Comparison of ENCODE assay signal across 30 cellular contexts in genomic region chr5:169628891-169629290, GRCh38. TPM values are rescaled to one million over a fixed set of nuclear protein-coding genes. Genes with fewer than 3 reads are reported as not detected.
DNase-seq lines count a peak whose midpoint lies in the region; ATAC-seq, FAIRE-seq and TF ChIP-seq lines count a peak whose summit lies in the region.
"Had no signal": no experiment of that assay in that cellular context is flagged by ENCODE, and none has a peak within 500 bp of the region (broad histone marks: within the 10 kb centered on the region; RNA-seq: fewer than 3 reads in every experiment).

No MANE protein-coding gene starts in this region.

- ATAC-seq in A549: no peak
- ATAC-seq: HCT116, lower lobe of right lung had no signal

- no peak for TF ChIP-seq EP300 in A549 (IDR thresholded peaks at IDR 0.05)

- H3K9me2 ChIP-seq in GM23248 (ENCODE audit: insufficient read depth): no peaks in the 10 kb centered on the region

- 79% methylated on average over 2 of the region's 2 CpGs for WGBS in A549 (ENCODE audit: missing lambda C conversion rate)
- WGBS in GM23248 (ENCODE audit: low coverage in 1 of 2, low lambda C conversion rate in 2 of 2, missing lambda C conversion rate in 2 of 2), 2 experiments: 50% methylated on average over 2 of the region's 2 CpGs

- H3K27ac Mint-ChIP-seq in glutamatergic neuron (ENCODE audit: unreplicated experiment): no peak overlapping the region
- H3K27ac Mint-ChIP-seq: CD14-positive monocyte had no signal

- in situ Hi-C loops in GM23248 (cut with MboI): no loop called here
- in situ Hi-C loops in astrocyte of the spinal cord (cut with HindIII; ENCODE audit: low sequenced_read_pairs): no loop called here
- in situ Hi-C loops in GM13976 (cut with MboI; ENCODE audit: low sequenced_read_pairs, unreplicated experiment): no loop called here
- in situ Hi-C loops in G401 (cut with HindIII; ENCODE audit: low sequenced_read_pairs): no loop called here

- H4K20me1 ChIP-seq in GM23248 (ENCODE audit: insufficient read depth): no peaks in the 10 kb centered on the region

- peaks cover 49% of the 10 kb centered on the region for H3K4me1 ChIP-seq in A549
- peaks cover 73% of the 10 kb centered on the region for H3K4me1 ChIP-seq in GM23248 (ENCODE audit: insufficient read depth)
- H3K4me1 ChIP-seq: ascending aorta, lower lobe of right lung had no signal

- H3K9me3 Mint-ChIP-seq in glutamatergic neuron (ENCODE audit: unreplicated experiment): no peaks in the 10 kb centered on the region

- DNase-seq in A549 (ENCODE audit: low read depth in 1 of 2, low spot score in 1 of 2) (no peak), GM23248 (peak; percentile 90), astrocyte of the spinal cord (ENCODE audit: low read depth, low spot score) (peak; percentile 66), kidney tubule cell (ENCODE audit: low spot score) (peak; percentile 21), SK-N-DZ (ENCODE audit: low spot score) (no peak), glutamatergic neuron (no peak), GM13976 (ENCODE audit: low spot score) (no peak), G401 (ENCODE audit: low spot score) (no peak)
- DNase-seq: activated CD4-positive, alpha-beta T cell treated with anti-CD3 and anti-CD28 coated beads for 1 hour; activated CD8-positive, alpha-beta memory T cell treated with anti-CD3 and anti-CD28 coated beads for 24 hours; activated naive CD4-positive, alpha-beta T cell treated with anti-CD3 and anti-CD28 coated beads, Interleukin-2, amount 50 U/mL, for 16 hours; foreskin melanocyte; GDM1; hippocampal formation; lower lobe of right lung; NCI-H1105 treated with DMSO at 0.1 percent for 48 hours; NCI-H2081 treated with DMSO at 0.1 percent for 48 hours; NCI-H524 treated with DMSO at 0.1 percent for 48 hours; nucleus accumbens; retina; Right ventricle myocardium superior; stimulated activated CD4-positive, alpha-beta T cell treated with anti-CD3 and anti-CD28 coated beads, Interleukin-12 subunit alpha, Interleukin-12 subunit beta, amount 100 ng/mL, for 4 hours; upper lobe of left lung had no signal

- H3K4me3 Mint-ChIP-seq in glutamatergic neuron (ENCODE audit: unreplicated experiment): no peak overlapping the region
- H3K4me3 Mint-ChIP-seq: CD14-positive monocyte had no signal

- H3K4me1 Mint-ChIP-seq in glutamatergic neuron (ENCODE audit: low read depth, unreplicated experiment): no peaks in the 10 kb centered on the region

- H3K9me3 ChIP-seq in A549 (no peaks in the 10 kb centered on the region; the same call in 2 of the 3 replicates), GM23248 (ENCODE audit: low read depth) (no peaks in the 10 kb centered on the region)
- H3K9me3 ChIP-seq: ascending aorta, lower lobe of right lung, upper lobe of left lung had no signal

- TF ChIP-seq RAD21 in A549 (conservative IDR thresholded peaks at IDR 0.05 in 1 of 2, IDR thresholded peaks at IDR 0.05 in 1 of 2): no peak

- CTCF ChIA-PET in A549 (lab: Yijun Ruan, JAX): no interaction called here

- H3K4me3 ChIP-seq in A549: no peak overlapping the region
- no peak overlapping the region for H3K4me3 ChIP-seq in GM23248
- H3K4me3 ChIP-seq in astrocyte of the spinal cord (ENCODE audit: low read depth, low read length): no peak overlapping the region
- H3K4me3 ChIP-seq: ascending aorta, lower lobe of right lung, upper lobe of left lung had no signal

- POLR2A ChIA-PET in A549 (lab: Yijun Ruan, JAX): no interaction called here

- peak overlapping the region; percentile 30 to 79; a peak in 5 of 6 replicates for H3K27ac ChIP-seq in A549
- H3K27ac ChIP-seq in GM23248: peak overlapping the region; percentile 92
- H3K27ac ChIP-seq: 22Rv1, ascending aorta, lower lobe of right lung, upper lobe of left lung had no signal

- no peaks in the 10 kb centered on the region for H3K27me3 ChIP-seq in GM23248 (replicated peaks; ENCODE audit: insufficient read depth)
- H3K27me3 ChIP-seq: ascending aorta, upper lobe of left lung had no signal

- H3K9ac ChIP-seq in GM23248: peak overlapping the region; percentile 58

- no peak overlapping the region for H3K4me2 ChIP-seq in A549
- H3K4me2 ChIP-seq in GM23248 (ENCODE audit: unreplicated experiment): peak overlapping the region; percentile 60

- no peaks in the 10 kb centered on the region for H3K27me3 Mint-ChIP-seq in glutamatergic neuron (ENCODE audit: unreplicated experiment)

- no peak for FAIRE-seq in A549 (lab: Jason Lieb, UNC)
- FAIRE-seq: GM12892, HTR-8/SVneo, keratinocyte had no signal

- H3K36me3 ChIP-seq in GM23248 (ENCODE audit: low read depth): no peaks in the 10 kb centered on the region
- H3K36me3 ChIP-seq: ascending aorta, lower lobe of right lung, upper lobe of left lung had no signal

- TF ChIP-seq CTCF in A549 (IDR thresholded peaks at IDR 0.05) (no peak), astrocyte of the spinal cord (IDR thresholded peaks at IDR 0.05; ENCODE audit: low read depth, low read length) (no peak), glutamatergic neuron (IDR thresholded peaks at IDR 0.05; ENCODE audit: partially characterized antibody, unreplicated experiment) (no peak), GM13976 (IDR thresholded peaks at IDR 0.05; ENCODE audit: borderline replicate concordance, control extremely low read depth, extremely low read depth, insufficient read depth, missing control alignments) (no peak)

- H2AFZ ChIP-seq in GM23248: no peak overlapping the region

- no peak for TF ChIP-seq POLR2A in A549 (IDR thresholded peaks at IDR 0.05; ENCODE audit: low read length)

- peaks cover 55% of the 10 kb centered on the region for H3F3A ChIP-seq in GM23248 (ENCODE audit: insufficient read depth)

- H3K79me2 ChIP-seq in GM23248 (ENCODE audit: insufficient read depth): no peaks in the 10 kb centered on the region

- peaks cover 3% of the 10 kb centered on the region for H3K36me3 Mint-ChIP-seq in glutamatergic neuron (ENCODE audit: unreplicated experiment)
- H3K36me3 Mint-ChIP-seq: CD14-positive monocyte had no signal

TF ChIP-seq in A549, 52 proteins besides CTCF, POLR2A, EP300 and RAD21:
- TF ChIP-seq TFCP2L1 (CRISPR knock-in tag; IDR thresholded peaks at IDR 0.05) (no peak), PHF8 (IDR thresholded peaks at IDR 0.05; ENCODE audit: borderline replicate concordance, low read depth) (no peak), HOXB13 (CRISPR knock-in tag; IDR thresholded peaks at IDR 0.05; ENCODE audit: low read depth) (no peak), CBX8 (IDR thresholded peaks at IDR 0.05) (no peak), TP53 (CRISPR knock-in tag; IDR thresholded peaks at IDR 0.05) (no peak), ZC3H11A (IDR thresholded peaks at IDR 0.05) (no peak), ZSCAN20 (CRISPR knock-in tag; IDR thresholded peaks at IDR 0.05) (no peak), BHLHE40 (IDR thresholded peaks at IDR 0.05; ENCODE audit: low read depth, low read length) (no peak), HOXB5 (CRISPR knock-in tag; IDR thresholded peaks at IDR 0.05) (no peak), JUNB (IDR thresholded peaks at IDR 0.05) (no peak), SREBF2 (IDR thresholded peaks at IDR 0.05) (no peak), FOSB (CRISPR knock-in tag; IDR thresholded peaks at IDR 0.05) (no peak), HOXA7 (CRISPR knock-in tag; IDR thresholded peaks at IDR 0.05) (no peak), GATA3 (IDR thresholded peaks at IDR 0.05; ENCODE audit: borderline replicate concordance) (no peak), NR3C1 (IDR thresholded peaks at IDR 0.05) (no peak), NFE2L2 (conservative IDR thresholded peaks at IDR 0.05; ENCODE audit: low read length) (no peak), CHD4 (IDR thresholded peaks at IDR 0.05; ENCODE audit: borderline replicate concordance) (no peak), JUN (IDR thresholded peaks at IDR 0.05) (no peak)

RNA-seq across cellular contexts. Expression of gene DOCK2, which starts 8.2 kb away (rescaled TPM):
- polyA plus RNA-seq in A549 (2011; rRNA removed) (1.3 and 2.1 TPM in 2 replicates), A549 (2017; fragmentation: RNase III; extraction: RNeasy Plus Mini Kit Qiagen cat#74134 plus additional on column Dnase treatment) (4.0 to 5.2 TPM (median 4.6 TPM) in 3 replicates), GM23248 (2016; fragmentation: Nextera tagmentation; extraction: Ambion mirVana) (5.4 and 6.5 TPM in 2 replicates)
- 1.0 and 1.2 TPM in 2 replicates for polyA plus RNA-seq in A549 (2012; cell fraction: cytosol; rRNA removed)
- polyA plus RNA-seq in A549 (2012; cell fraction: nucleus; rRNA removed): 1.4 and 2.4 TPM in 2 replicates
- 3.3 and 4.0 TPM in 2 replicates for polyA minus RNA-seq in A549 (2011; rRNA and poly(A)+ RNA removed)
- total RNA-seq in GM23248 (2014; rRNA removed; shearing (Covaris generic)): 10.4 and 12.1 TPM in 2 replicates
- polyA plus RNA-seq in SK-N-DZ (2014; cell fraction: cytosol; rRNA removed): 0.16 and 0.22 TPM in 2 replicates
- 0.05 TPM in 1 of 2 replicates, not detected in the other for polyA plus RNA-seq in SK-N-DZ (2014; cell fraction: nucleus; rRNA removed)
- 0.66 TPM for total RNA-seq in glutamatergic neuron (ENCODE audit: unreplicated experiment)
- total RNA-seq in G401 (2014; rRNA removed; shearing (Covaris generic)): not detected in 2 replicates

RNA-seq across cellular contexts. Expression of gene SPDL1, which starts 45.3 kb away (rescaled TPM):
- polyA plus RNA-seq in A549 (2011; rRNA removed): 62.1 and 103 TPM in 2 replicates
- polyA plus RNA-seq in A549 (2012; cell fraction: cytosol; rRNA removed): 28.8 and 34.1 TPM in 2 replicates
- 19.8 and 35.2 TPM in 2 replicates for polyA plus RNA-seq in A549 (2012; cell fraction: nucleus; rRNA removed)
- 100 to 116 TPM (median 102 TPM) in 3 replicates for polyA plus RNA-seq in A549 (2017; fragmentation: RNase III; extraction: RNeasy Plus Mini Kit Qiagen cat#74134 plus additional on column Dnase treatment)
- 14.4 and 16.7 TPM in 2 replicates for polyA minus RNA-seq in A549 (2011; rRNA and poly(A)+ RNA removed)
- total RNA-seq in GM23248 (2014; rRNA removed; shearing (Covaris generic)): 123 and 215 TPM in 2 replicates
- 177 TPM in 2 replicates for polyA plus RNA-seq in GM23248 (2016; fragmentation: Nextera tagmentation; extraction: Ambion mirVana)
- polyA plus RNA-seq in SK-N-DZ (2014; cell fraction: cytosol; rRNA removed): 75.2 and 93.0 TPM in 2 replicates
- 94.4 and 115 TPM in 2 replicates for polyA plus RNA-seq in SK-N-DZ (2014; cell fraction: nucleus; rRNA removed)
- total RNA-seq in glutamatergic neuron (ENCODE audit: unreplicated experiment): 19.0 TPM
- 11.0 and 16.4 TPM in 2 replicates for total RNA-seq in G401 (2014; rRNA removed; shearing (Covaris generic))

Comparison
In these comparisons a context has a peak if more than half of its experiments do, and no peak if none do; other contexts are left out.
1. DNase-seq: peak in GM23248 (single experiment), astrocyte of the spinal cord (single experiment) and kidney tubule cell (single experiment); none in A549 (0 of 2), SK-N-DZ (single experiment), glutamatergic neuron (single experiment), GM13976 (single experiment) and G401 (single experiment).